9 cellular contexts compared by ENCODE assay signal in genomic region chr7:41134242-41134872, GRCh38.
DNase-seq lines count a peak whose midpoint lies in the region; ATAC-seq, FAIRE-seq and TF ChIP-seq lines count a peak whose summit lies in the region.
"Had no signal": no experiment of that assay in that cellular context is flagged by ENCODE, and none has a peak within 500 bp of the region (broad histone marks: within the 10 kb centered on the region; RNA-seq: fewer than 3 reads in every experiment).

No MANE protein-coding gene starts in this region.

- intact Hi-C loops in HepG2 (cut with micrococcal nuclease; ENCODE audit: unreplicated experiment): no loop called here

- H3K27ac ChIP-seq in GM23248 (no peak overlapping the region), keratinocyte (ENCODE audit: control insufficient read depth, insufficient read depth, low read length) (peak overlapping the region; percentile 13), HepG2 (ENCODE audit: extremely low read length, insufficient read depth, low read length) (no peak overlapping the region)

- H4K20me1 ChIP-seq in GM23248 (ENCODE audit: insufficient read depth): no peaks in the 10 kb centered on the region
- no peaks in the 10 kb centered on the region for H4K20me1 ChIP-seq in keratinocyte (ENCODE audit: control insufficient read depth, extremely low read depth, insufficient read depth, low read length)
- no peaks in the 10 kb centered on the region for H4K20me1 ChIP-seq in HepG2 (ENCODE audit: insufficient read depth, low read length)

- H3K9me2 ChIP-seq in GM23248 (ENCODE audit: insufficient read depth): no peaks in the 10 kb centered on the region

- FAIRE-seq in keratinocyte (lab: Jason Lieb, UNC): peak; percentile 84
- FAIRE-seq in HepG2 (lab: Jason Lieb, UNC): no peak

- POLR2A ChIA-PET in HepG2 (lab: Yijun Ruan, JAX): no interaction called here

- in situ Hi-C loops in GM13977 (cut with MboI; ENCODE audit: low pct_unique_long_range_greater_than_20kb, low sequenced_read_pairs, unreplicated experiment): no loop called here
- in situ Hi-C loops in GM23248 (cut with MboI): no loop called here
- in situ Hi-C loops in HepG2 (cut with HindIII; ENCODE audit: extremely low pct_ligation_motif_present, low pct_unique_long_range_greater_than_20kb): no loop called here

- WGBS in GM23248 (ENCODE audit: low coverage in 1 of 2, low lambda C conversion rate in 2 of 2, missing lambda C conversion rate in 2 of 2), 2 experiments: 4 to 14% methylated on average over 3 of the region's 3 CpGs
- 10% methylated on average over 3 of the region's 3 CpGs for WGBS in HepG2 (ENCODE audit: low lambda C conversion rate)

- peaks cover 12% of the 10 kb centered on the region for H3K4me1 ChIP-seq in GM23248 (ENCODE audit: insufficient read depth)
- H3K4me1 ChIP-seq in keratinocyte (ENCODE audit: control insufficient read depth, extremely low read depth, insufficient read depth, low read length): peaks cover 12% of the 10 kb centered on the region
- no peaks in the 10 kb centered on the region for H3K4me1 ChIP-seq in HepG2 (ENCODE audit: insufficient read depth, low read length)

- no peak for ATAC-seq in HepG2
- ATAC-seq: GM23338 had no signal

- no peak for TF ChIP-seq RAD21 in HepG2 (CRISPR knock-in tag; IDR thresholded peaks at IDR 0.05)

- no peak overlapping the region for H3K9ac ChIP-seq in GM23248
- no peak overlapping the region for H3K9ac ChIP-seq in keratinocyte (ENCODE audit: control insufficient read depth, extremely low read depth, insufficient read depth, low read length)
- H3K9ac ChIP-seq in HepG2 (ENCODE audit: insufficient read depth, low read depth, low read length): no peak overlapping the region

- no peak for TF ChIP-seq POLR2A in HepG2 (IDR thresholded peaks at IDR 0.05; ENCODE audit: insufficient read depth in 1 of 2, low read depth in 2 of 2, low read length in 2 of 2)

- H2AFZ ChIP-seq in GM23248: no peak overlapping the region
- peak overlapping the region; percentile 65 for H2AFZ ChIP-seq in keratinocyte (ENCODE audit: control insufficient read depth, low read length)
- H2AFZ ChIP-seq in HepG2 (ENCODE audit: low read length): no peak overlapping the region
- H2AFZ ChIP-seq: GM23338 had no signal

- H3K4me3 ChIP-seq in GM23248 (no peak overlapping the region), keratinocyte (ENCODE audit: control insufficient read depth in 2 of 3, extremely low read depth in 1 of 3, insufficient read depth in 2 of 3, low read depth in 1 of 3, low read length in 3 of 3) (no peak overlapping the region), HepG2 (replicated peaks in 1 of 3; ENCODE audit: insufficient read depth in 1 of 3, low read depth in 2 of 3, low read length in 3 of 3) (no peak overlapping the region)
- H3K4me3 ChIP-seq: GM23338 had no signal

- no peak overlapping the region for H3K4me2 ChIP-seq in GM23248 (ENCODE audit: unreplicated experiment)
- H3K4me2 ChIP-seq in keratinocyte (ENCODE audit: control insufficient read depth, extremely low read depth, insufficient read depth, low read depth, low read length): peak overlapping the region; percentile 11
- no peak overlapping the region for H3K4me2 ChIP-seq in HepG2 (ENCODE audit: low read depth, low read length)
- H3K4me2 ChIP-seq: GM23338 had no signal

- no TSS peak for BruUV-seq in HepG2 (replicated peaks; lab: Mats Ljungman, UMichigan)

- H3K36me3 ChIP-seq in GM23248 (ENCODE audit: low read depth) (no peaks in the 10 kb centered on the region), keratinocyte (ENCODE audit: control insufficient read depth in 2 of 2, extremely low read depth in 1 of 2, insufficient read depth in 2 of 2, low read length in 2 of 2) (no peaks in the 10 kb centered on the region), HepG2 (replicated peaks in 1 of 2; ENCODE audit: control insufficient read depth in 1 of 2, insufficient read depth in 2 of 2, low read length in 2 of 2) (no peaks in the 10 kb centered on the region)

- dilution Hi-C loops in keratinocyte (cut with MboI; ENCODE audit: extremely low pct_ligation_motif_present, low sequenced_read_pairs): no loop called here

- H3K9me1 ChIP-seq in keratinocyte (ENCODE audit: control insufficient read depth, extremely low read depth, insufficient read depth, low read length): no peaks in the 10 kb centered on the region

- H3F3A ChIP-seq in GM23248 (ENCODE audit: insufficient read depth): peaks cover 8% of the 10 kb centered on the region

- CTCF ChIA-PET in HepG2 (lab: Yijun Ruan, JAX; ENCODE audit: low intra/inter-chr PET ratio, low total read pairs): no interaction called here

- no peaks in the 10 kb centered on the region for H3K9me3 ChIP-seq in GM23248 (ENCODE audit: low read depth)
- no peaks in the 10 kb centered on the region for H3K9me3 ChIP-seq in keratinocyte (ENCODE audit: control insufficient read depth, low read depth, low read length)
- no peaks in the 10 kb centered on the region for H3K9me3 ChIP-seq in HepG2 (ENCODE audit: low read length)

- no peak for TF ChIP-seq EP300 in HepG2 (IDR thresholded peaks at IDR 0.05; ENCODE audit: low read depth in 2 of 2, low read length in 2 of 2)
- no peak for TF ChIP-seq EP300 in HepG2 (CRISPR knock-in tag; IDR thresholded peaks at IDR 0.05; ENCODE audit: borderline replicate concordance)

- H3K27me3 ChIP-seq in GM23248 (replicated peaks; ENCODE audit: insufficient read depth): 0 out of 2 replicates have a peak, but pooled peaks cover 4% of the 10 kb centered on the region
- H3K27me3 ChIP-seq in keratinocyte (ENCODE audit: control insufficient read depth, extremely low read depth, insufficient read depth, low read length): no peaks in the 10 kb centered on the region
- H3K27me3 ChIP-seq in HepG2 (ENCODE audit: control insufficient read depth in 1 of 2, insufficient read depth in 2 of 2, low read length in 2 of 2): no peaks in the 10 kb centered on the region

- H3K79me2 ChIP-seq in GM23248 (ENCODE audit: insufficient read depth) (no peaks in the 10 kb centered on the region), keratinocyte (ENCODE audit: control insufficient read depth, insufficient read depth, low read length) (no peaks in the 10 kb centered on the region), HepG2 (ENCODE audit: insufficient read depth, low read length) (no peaks in the 10 kb centered on the region)

- DNase-seq in GM13977 (ENCODE audit: low spot score): peak; percentile 59
- peak; percentile 49 for DNase-seq in GM23248
- peak; percentile 66 for DNase-seq in LHCN-M2 (ENCODE audit: low read depth)
- DNase-seq in keratinocyte (ENCODE audit: low read depth, low spot score): no peak
- DNase-seq in retina: no peak
- DNase-seq in anterior cingulate cortex (lab: John Stamatoyannopoulos, UW): no peak
- no peak for DNase-seq in amygdala (lab: John Stamatoyannopoulos, UW)
- no peak for DNase-seq in HepG2 (ENCODE audit: low spot score)

- TF ChIP-seq CTCF in GM13977 (IDR thresholded peaks at IDR 0.05; ENCODE audit: extremely low read depth, insufficient read depth, missing control alignments) (no peak), keratinocyte (optimal IDR thresholded peaks at IDR 0.05 in 1 of 3, IDR thresholded peaks at IDR 0.05 in 1 of 3, conservative IDR thresholded peaks at IDR 0.05 in 1 of 3; ENCODE audit: extremely low read depth in 1 of 3, insufficient read depth in 2 of 3, low read length in 3 of 3) (no peak), HepG2 (CRISPR knock-in tag; IDR thresholded peaks at IDR 0.05) (no peak)

TF ChIP-seq in HepG2, 621 proteins besides CTCF, POLR2A, EP300 and RAD21 (continues in another document):
- no peak for TF ChIP-seq NFAT5 (CRISPR knock-in tag; IDR thresholded peaks at IDR 0.05)
- TF ChIP-seq RFXAP (CRISPR knock-in tag; IDR thresholded peaks at IDR 0.05; ENCODE audit: borderline replicate concordance): no peak
- no peak for TF ChIP-seq ATF7-NPFF (CRISPR knock-in tag; IDR thresholded peaks at IDR 0.05; ENCODE audit: low read depth)
- no peak for TF ChIP-seq IKZF1 (IDR thresholded peaks at IDR 0.05)
- TF ChIP-seq MATR3 (CRISPR knock-in tag; IDR thresholded peaks at IDR 0.05): no peak
- TF ChIP-seq SYNCRIP (IDR thresholded peaks at IDR 0.05; ENCODE audit: insufficient read depth, low read depth, low read length): no peak

Comparison
In these comparisons a context has a peak if more than half of its experiments do, and no peak if none do; other contexts are left out.
1. DNase-seq: peak in GM13977 (single experiment), GM23248 (single experiment) and LHCN-M2 (single experiment); none in keratinocyte (single experiment), retina (single experiment), anterior cingulate cortex (0 of 58), amygdala (0 of 56) and HepG2 (single experiment).